ENCODE assay signal across 14 cellular contexts in genomic region chr3:195046441-195046840, GRCh38.
DNase-seq lines count a peak whose midpoint lies in the region; ATAC-seq and TF ChIP-seq lines count a peak whose summit lies in the region.
"Had no signal": no experiment of that assay in that cellular context is flagged by ENCODE, and none has a peak within 500 bp of the region (broad histone marks: within the 10 kb centered on the region; RNA-seq: fewer than 3 reads in every experiment).

No MANE protein-coding gene starts in this region.

- TF ChIP-seq CTCF in Panc1 (IDR thresholded peaks at IDR 0.05), result no peak
- no peak for TF ChIP-seq CTCF in neural crest cell (conservative IDR thresholded peaks at IDR 0.05)
- no peak for TF ChIP-seq CTCF in stomach (IDR thresholded peaks at IDR 0.05)

- CTCF ChIA-PET in Panc1 (lab: Charles Lee), result no interaction called here

- H3K9me3 ChIP-seq in Panc1 (ENCODE audit: control insufficient read depth, insufficient read depth, low read depth, low read length) (no peaks in the 10 kb centered on the region), stomach (no peaks in the 10 kb centered on the region)

- H3K4me1 Mint-ChIP-seq in neural crest cell, result peaks cover 4% of the 10 kb centered on the region

- H3K4me1 ChIP-seq in Panc1 (ENCODE audit: control insufficient read depth, insufficient read depth, low read length), result peaks cover 8% of the 10 kb centered on the region; the same call in 1 of the 2 replicates
- no peaks in the 10 kb centered on the region for H3K4me1 ChIP-seq in stomach

- no peak overlapping the region for H3K27ac ChIP-seq in Panc1 (ENCODE audit: low read length)
- H3K27ac ChIP-seq in stomach, result no peak overlapping the region
- H3K27ac ChIP-seq: 22Rv1, HL-60 had no signal

- H3K36me3 ChIP-seq in Panc1 (ENCODE audit: control insufficient read depth, insufficient read depth, low read length), result no peaks in the 10 kb centered on the region
- no peaks in the 10 kb centered on the region for H3K36me3 ChIP-seq in stomach

- peak overlapping the region; percentile 35 for H3K27ac Mint-ChIP-seq in neural crest cell (ENCODE audit: unreplicated experiment)
- H3K27ac Mint-ChIP-seq: CD14-positive monocyte; CD8-positive, alpha-beta T cell; GM23338 had no signal

- peak; percentile 17 for DNase-seq in activated CD4-positive, CD25-positive, alpha-beta regulatory T cell treated with anti-CD3 and anti-CD28 coated beads, Interleukin-2, amount 50 U/mL, for 72 hours
- DNase-seq in Panc1 (ENCODE audit: low read depth, low spot score), result no peak
- DNase-seq in neural crest cell (ENCODE audit: low read depth, low spot score), result no peak
- DNase-seq in stomach, result peak; percentile 16
- DNase-seq in G401 (ENCODE audit: low spot score), result no peak
- DNase-seq: CD8-positive, alpha-beta T cell; DMS53; H7 had no signal

- TF ChIP-seq EP300 in stomach (IDR thresholded peaks at IDR 0.05), result no peak

- ATAC-seq in activated CD4-positive, CD25-positive, alpha-beta regulatory T cell treated with anti-CD3 and anti-CD28 coated beads, Interleukin-2, amount 50 U/mL, for 24 hours, result no peak
- ATAC-seq in Panc1 (0 out of 2 replicates have a peak, but pooled peaks have one; percentile 13), GM19397 (IDR thresholded peaks at IDR 0.05; ENCODE audit: unreplicated experiment) (no peak)
- ATAC-seq: CD8-positive, alpha-beta T cell; GM23338 had no signal

- H3K4me3 Mint-ChIP-seq in neural crest cell, result no peak overlapping the region
- H3K4me3 Mint-ChIP-seq: CD14-positive monocyte; CD8-positive, alpha-beta T cell; GM23338 had no signal

- no peaks in the 10 kb centered on the region for H3K9me3 Mint-ChIP-seq in neural crest cell
- H3K9me3 Mint-ChIP-seq: CD14-positive monocyte; CD8-positive, alpha-beta T cell; GM23338 had no signal

- BruUV-seq in Panc1 (replicated peaks; lab: Mats Ljungman, UMichigan), result no TSS peak

- TF ChIP-seq POLR2A in stomach (IDR thresholded peaks at IDR 0.05), result no peak

- in situ Hi-C loops in Panc1 (cut with HindIII; ENCODE audit: low pct_unique_long_range_greater_than_20kb, low sequenced_read_pairs), result no loop called here
- in situ Hi-C loops in G401 (cut with HindIII; ENCODE audit: low sequenced_read_pairs), result no loop called here

- intact Hi-C loops in Panc1 (cut with micrococcal nuclease; ENCODE audit: unreplicated experiment), result no loop called here
- intact Hi-C loops in stomach (cut with DNase I; ENCODE audit: low total_unique reads), result no loop called here

- no peak overlapping the region for H3K4me3 ChIP-seq in Panc1 (ENCODE audit: low read depth in 2 of 2, low read length in 2 of 2)
- no peak overlapping the region for H3K4me3 ChIP-seq in stomach
- H3K4me3 ChIP-seq: GM23338 had no signal

- peaks cover 11% of the 10 kb centered on the region for H3K27me3 Mint-ChIP-seq in neural crest cell (ENCODE audit: low read depth)

- no peaks in the 10 kb centered on the region for H3K36me3 Mint-ChIP-seq in neural crest cell (ENCODE audit: low read depth)
- H3K36me3 Mint-ChIP-seq: CD14-positive monocyte; CD8-positive, alpha-beta T cell had no signal

- POLR2A ChIA-PET in Panc1 (lab: Charles Lee), result no interaction called here

- H3K27me3 ChIP-seq in Panc1 (ENCODE audit: control insufficient read depth, insufficient read depth, low read length) (no peaks in the 10 kb centered on the region), stomach (no peaks in the 10 kb centered on the region)

- 80 to 90% (median 84%) methylated on average over 6 of the region's 6 CpGs for WGBS in stomach, 5 donors

Comparison
In these comparisons a context has a peak if more than half of its experiments do, and no peak if none do; other contexts are left out.
1. DNase-seq: peak in activated CD4-positive, CD25-positive, alpha-beta regulatory T cell treated with anti-CD3 and anti-CD28 coated beads, Interleukin-2, amount 50 U/mL, for 72 hours (single experiment) and stomach (single experiment); none in Panc1 (single experiment), neural crest cell (single experiment) and G401 (single experiment).